In the genomic region with DNA sequence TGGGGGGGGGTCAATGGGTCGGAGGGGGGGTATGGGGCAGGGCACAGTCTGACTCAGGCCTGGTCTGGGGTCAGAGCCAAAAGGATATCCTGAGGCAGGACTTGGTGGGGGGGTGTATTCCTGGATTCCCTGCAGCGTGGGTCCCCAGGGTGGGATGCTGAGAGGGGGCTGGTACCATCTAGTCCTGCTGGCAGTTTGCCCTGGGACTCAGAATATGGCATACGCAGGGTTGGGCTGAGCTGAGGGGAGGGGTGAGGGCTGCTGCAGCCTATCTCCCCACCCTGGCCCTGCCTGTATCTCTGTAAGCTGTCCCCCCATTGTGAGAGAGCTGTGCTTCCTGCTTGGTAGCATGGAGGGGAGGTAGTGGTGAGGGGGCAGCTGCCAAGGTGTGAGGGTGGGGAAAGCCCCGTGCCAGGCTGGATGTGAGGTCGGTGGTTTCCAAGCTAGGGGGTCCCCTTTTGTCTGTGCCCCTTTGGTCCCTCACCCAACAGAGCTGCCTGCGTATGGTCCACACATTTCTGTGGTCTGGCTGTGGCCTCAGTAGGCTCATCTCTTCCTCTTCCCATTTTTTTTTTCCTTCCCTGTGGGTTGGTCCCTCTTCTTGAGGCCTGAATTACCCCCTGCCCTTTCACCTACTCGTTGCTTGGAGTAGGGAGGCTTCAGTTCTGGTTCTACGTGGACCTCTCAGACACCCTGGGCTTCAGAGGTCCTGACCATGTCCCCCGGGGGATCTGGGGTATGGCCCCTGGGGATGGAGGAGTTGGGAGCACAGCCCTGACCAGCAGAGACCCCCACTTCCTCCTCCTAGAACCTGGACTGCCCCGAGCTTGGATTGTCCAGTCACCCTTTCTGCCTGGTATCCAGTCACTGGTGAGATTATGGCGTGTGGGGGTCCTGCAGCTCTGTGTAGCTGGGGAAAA, we compare ENCODE assay signal across 8 cellular contexts. TPM values are rescaled to one million over a fixed set of nuclear protein-coding genes. Genes with fewer than 3 reads are reported as not detected.
DNase-seq lines count a peak whose midpoint lies in the region; ATAC-seq, FAIRE-seq and TF ChIP-seq lines count a peak whose summit lies in the region.

No MANE protein-coding gene starts in this region.

- ATAC-seq in HG02588 (IDR thresholded peaks at IDR 0.05; ENCODE audit: unreplicated experiment) (no peak), HG03439 (IDR thresholded peaks at IDR 0.05; ENCODE audit: unreplicated experiment) (no peak), HG02759 (IDR thresholded peaks at IDR 0.05; ENCODE audit: unreplicated experiment) (no peak)

- CTCF ChIA-PET in H1 (lab: Charles Lee; ENCODE audit: partially characterized antibody): interaction anchor here (0.6 to 39.2 kb wide), 4 partner anchors 8 to 718 kb away, joined by 3 to 1198 read pairs (median 6); a partner anchor contains a TSS

- no peak overlapping the region; the same call in 1 of the 2 replicates for H4K8ac ChIP-seq in H1 (ENCODE audit: extremely low read depth, insufficient read depth, low read length)

- 0 out of 2 replicates have a peak overlapping the region, but pooled peaks have one; percentile 65 for H2AK5ac ChIP-seq in H1 (ENCODE audit: low read depth, low read length)

- H4K91ac ChIP-seq in H1 (replicated peaks; ENCODE audit: insufficient read length, low read length): no peak overlapping the region

- H3K27ac ChIP-seq in H1 (ENCODE audit: low read depth, low read length) (no peak overlapping the region; the same call in 1 of the 2 replicates), sigmoid colon (peak overlapping the region; percentile 93 to 98 (median 96))

- H3K56ac ChIP-seq in H1 (replicated peaks; ENCODE audit: insufficient read length, low read depth, low read length): no peak overlapping the region

- H2BK15ac ChIP-seq in H1 (ENCODE audit: low read length): no peak overlapping the region

- H3K4me3 ChIP-seq in H7 (ENCODE audit: insufficient read depth, low read depth, low read length) (no peak overlapping the region), H1 (ENCODE audit: extremely low read depth in 1 of 4, insufficient read depth in 2 of 4, low read depth in 3 of 4, low read length in 4 of 4) (no peak overlapping the region), sigmoid colon (no peak overlapping the region)

- H3K9ac ChIP-seq in H1 (replicated peaks in 1 of 4; ENCODE audit: extremely low read depth in 1 of 4, low read depth in 3 of 4, low read length in 3 of 4): no peak overlapping the region

- H3K23me2 ChIP-seq in H1 (ENCODE audit: low read depth, low read length): peaks cover under 1% of the 10 kb centered on the region; the same call in 1 of the 2 replicates

- TF ChIP-seq EP300 in H1 (IDR thresholded peaks at IDR 0.05; ENCODE audit: borderline replicate concordance in 1 of 2, low read depth in 2 of 2, low read length in 2 of 2) (no peak), sigmoid colon (IDR thresholded peaks at IDR 0.05) (no peak)

- POLR2A ChIA-PET in H1 (lab: Charles Lee; ENCODE audit: partially characterized antibody): interaction anchor here (0.7 to 3.3 kb wide), 3 partner anchors 14 to 31 kb away, joined by 3 to 10 read pairs (median 5); a partner anchor contains a TSS

- no peak overlapping the region for H3K4ac ChIP-seq in H1 (replicated peaks; ENCODE audit: insufficient read length, low read depth, low read length)

- H3K9me3 ChIP-seq in H1 (ENCODE audit: insufficient read depth in 2 of 2, low read depth in 1 of 2, low read length in 1 of 2): no peaks in the 10 kb centered on the region
- H3K9me3 ChIP-seq in sigmoid colon: no peaks in the 10 kb centered on the region

- intact Hi-C loops in sigmoid colon (cut with DNase I): no loop called here

- no peak overlapping the region; the same call in 1 of the 2 replicates for H3K18ac ChIP-seq in H1 (ENCODE audit: extremely low read depth, low read length)

- no peak overlapping the region for H4K5ac ChIP-seq in H1 (ENCODE audit: insufficient read length, low read depth, low read length)

- no peak overlapping the region for H3K4me2 ChIP-seq in H1 (ENCODE audit: insufficient read depth in 1 of 2, low read depth in 2 of 2, low read length in 2 of 2)

- DNase-seq in H7 (peak; percentile 50), H1 (ENCODE audit: low read depth in 1 of 2, low spot score in 2 of 2) (no peak), sigmoid colon (peak; percentile 83), GM19238 (ENCODE audit: insufficient read length, low spot score) (no peak)
- DNase-seq in activated CD4-positive, alpha-beta T cell treated with anti-CD3 and anti-CD28 coated beads, Interleukin-2, amount 50 U/mL, for 1 hour: peak; percentile 70

- no peak for TF ChIP-seq POLR2A in H1 (IDR thresholded peaks at IDR 0.05; ENCODE audit: control extremely low read depth in 1 of 2, low read depth in 2 of 2, low read length in 2 of 2)
- TF ChIP-seq POLR2A in sigmoid colon (IDR thresholded peaks at IDR 0.05): no peak

- no peak for FAIRE-seq in H1 (lab: Jason Lieb, UNC)

- WGBS in H1 (ENCODE audit: extremely low coverage in 1 of 2, insufficient coverage in 1 of 2, insufficient read length in 1 of 2, insufficient replicate concordance in 2 of 2, low coverage in 1 of 2, low lambda C conversion rate in 2 of 2, missing lambda C conversion rate in 1 of 2), 2 experiments: 86% methylated on average over 10 of the region's 11 CpGs; no CpG with 5 or more reads in 1 of the 2 experiments
- WGBS in sigmoid colon, 2 donors: 38 to 50% methylated on average over 11 of the region's 11 CpGs

- no peak overlapping the region for H2BK12ac ChIP-seq in H1 (ENCODE audit: low read depth, low read length)

- no peak overlapping the region for H3K23ac ChIP-seq in H1 (ENCODE audit: insufficient read length)

- H2BK20ac ChIP-seq in H1 (ENCODE audit: low read length): no peak overlapping the region

- no peaks in the 10 kb centered on the region for H3K36me3 ChIP-seq in H7 (replicated peaks; ENCODE audit: control insufficient read depth, insufficient read depth, low read length)
- H3K36me3 ChIP-seq in H1 (ENCODE audit: control insufficient read depth in 2 of 4, insufficient read depth in 4 of 4, low read length in 3 of 4): no peaks in the 10 kb centered on the region
- H3K36me3 ChIP-seq in sigmoid colon: no peaks in the 10 kb centered on the region

- no peak overlapping the region for H3K14ac ChIP-seq in H1 (ENCODE audit: insufficient read length)

- H3K27me3 ChIP-seq in H7 (ENCODE audit: control insufficient read depth, insufficient read depth, low read length): peaks cover 3% of the 10 kb centered on the region
- H3K27me3 ChIP-seq in H1 (replicated peaks in 1 of 4; ENCODE audit: control insufficient read depth in 3 of 4, extremely low read depth in 1 of 4, insufficient read depth in 3 of 4, low read length in 3 of 4): peaks cover 0 to 8% (median 2%) of the 10 kb centered on the region in 4 experiments; a peak in 5 of 7 replicates
- H3K27me3 ChIP-seq in sigmoid colon: no peaks in the 10 kb centered on the region

- peaks cover 17% of the 10 kb centered on the region for H3K79me1 ChIP-seq in H1 (ENCODE audit: low read depth, low read length)

- peaks cover 0 to 24% of the 10 kb centered on the region in 2 experiments; a peak in 2 of 4 replicates for H3K79me2 ChIP-seq in H1 (ENCODE audit: control insufficient read depth in 1 of 2, insufficient read depth in 2 of 2, low read length in 2 of 2)

- no peak for TF ChIP-seq RAD21 in H1 (IDR thresholded peaks at IDR 0.05 in 1 of 2, conservative IDR thresholded peaks at IDR 0.05 in 1 of 2; ENCODE audit: low read depth in 2 of 2, low read length in 2 of 2)

- H4K20me1 ChIP-seq in H1 (replicated peaks in 1 of 2; ENCODE audit: control insufficient read depth in 1 of 2, insufficient read depth in 2 of 2, low read length in 2 of 2): peaks cover 19 to 34% of the 10 kb centered on the region in 2 experiments

- TF ChIP-seq CTCF in H1 (IDR thresholded peaks at IDR 0.05; ENCODE audit: control extremely low read depth in 1 of 3, insufficient read depth in 1 of 3, low read depth in 1 of 3, low read length in 3 of 3) (no peak), sigmoid colon (IDR thresholded peaks at IDR 0.05) (no peak)

- no peak overlapping the region for H2BK5ac ChIP-seq in H1 (ENCODE audit: low read depth, low read length)

- no peak overlapping the region for H2BK120ac ChIP-seq in H1 (replicated peaks; ENCODE audit: low read depth, low read length)

- H3K4me1 ChIP-seq in H1 (replicated peaks in 1 of 4; ENCODE audit: control insufficient read depth in 3 of 4, insufficient read depth in 4 of 4, low read length in 3 of 4) (peaks cover 0 to 19% (median 12%) of the 10 kb centered on the region in 4 experiments; a peak in 6 of 7 replicates), sigmoid colon (peaks cover 0 to 100% (median 100%) of the 10 kb centered on the region in 4 donors)

- no peak overlapping the region for H2AFZ ChIP-seq in H1 (ENCODE audit: low read length)

RNA-seq across cellular contexts. Expression of a gene that starts 15.0 kb away (rescaled TPM):
- total RNA-seq in H7 (2014; rRNA removed; shearing (Covaris generic)): 19.3 and 22.1 TPM in 2 replicates
- 13.4 and 16.5 TPM in 2 replicates for total RNA-seq in H1 (2021; fragmentation: NEBNext Ultra II Directional; extraction: Animal tissue kit (Norgen Biotek cat#: 25700))
- 4.4 and 7.8 TPM in 2 replicates for polyA plus RNA-seq in H1 (2011; rRNA removed)
- polyA plus RNA-seq in H1 (2011; cell fraction: cytosol; rRNA removed): 2.5 TPM
- polyA plus RNA-seq in H1 (2011; cell fraction: nucleus; rRNA removed): 6.9 TPM
- 12.6 to 17.5 TPM (median 16.0 TPM) in 4 replicates for polyA plus RNA-seq in H1 (2012, experiment 1 of 2)
- 13.9 TPM for polyA plus RNA-seq in H1 (2012, experiment 2 of 2)
- polyA plus RNA-seq in H1 (2013, experiment 1 of 2): 11.2 TPM
- 11.1 TPM for polyA plus RNA-seq in H1 (2013, experiment 2 of 2)
- 2.9 and 6.4 TPM in 2 replicates for polyA minus RNA-seq in H1 (2011; rRNA and poly(A)+ RNA removed)
- 8.4 TPM for polyA minus RNA-seq in H1 (2011; cell fraction: cytosol; rRNA and poly(A)+ RNA removed)
- polyA minus RNA-seq in H1 (2011; cell fraction: nucleus; rRNA and poly(A)+ RNA removed): 6.2 TPM
- total RNA-seq in sigmoid colon: 10 to 100 TPM; 15.8 to 27.3 (median 20.5) TPM
- 10 to 100 TPM; 26.4 to 29.6 (median 27.8) TPM for polyA plus RNA-seq in sigmoid colon

RNA-seq across cellular contexts. Expression of a gene that starts 36.3 kb away (rescaled TPM):
- total RNA-seq in H7 (2014; rRNA removed; shearing (Covaris generic)): 80.8 and 83.6 TPM in 2 replicates
- total RNA-seq in H1 (2021; fragmentation: NEBNext Ultra II Directional; extraction: Animal tissue kit (Norgen Biotek cat#: 25700)): 139 and 140 TPM in 2 replicates
- polyA plus RNA-seq in H1 (2011; rRNA removed) (38.0 and 50.5 TPM in 2 replicates), sigmoid colon (10 to 100 TPM in 1 of 3 donors, 1 to 10 TPM in 2; 2.4 to 10.9 (median 8.6) TPM)
- polyA plus RNA-seq in H1 (2011; cell fraction: cytosol; rRNA removed): 62.0 TPM
- polyA plus RNA-seq in H1 (2011; cell fraction: nucleus; rRNA removed): 32.6 TPM
- polyA plus RNA-seq in H1 (2012, experiment 1 of 2): 66.3 to 99.0 TPM (median 74.5 TPM) in 4 replicates
- polyA plus RNA-seq in H1 (2012, experiment 2 of 2): 10.6 TPM
- 87.2 TPM for polyA plus RNA-seq in H1 (2013, experiment 1 of 2)
- 90.5 TPM for polyA plus RNA-seq in H1 (2013, experiment 2 of 2)
- polyA minus RNA-seq in H1 (2011; rRNA and poly(A)+ RNA removed): 51.3 and 81.1 TPM in 2 replicates
- 38.5 TPM for polyA minus RNA-seq in H1 (2011; cell fraction: cytosol; rRNA and poly(A)+ RNA removed)
- 58.3 TPM for polyA minus RNA-seq in H1 (2011; cell fraction: nucleus; rRNA and poly(A)+ RNA removed)
- 1 to 10 TPM in 1 of 4 donors, under 1 TPM in 2, not detected in 1; 0.33 to 1.5 (median 0.83) TPM for total RNA-seq in sigmoid colon

RNA-seq across cellular contexts. Expression of a gene that starts 40.5 kb away (rescaled TPM):
- total RNA-seq in H7 (2014; rRNA removed; shearing (Covaris generic)): 0.38 and 1.2 TPM in 2 replicates
- 1.4 and 1.9 TPM in 2 replicates for total RNA-seq in H1 (2021; fragmentation: NEBNext Ultra II Directional; extraction: Animal tissue kit (Norgen Biotek cat#: 25700))
- 0.53 and 0.58 TPM in 2 replicates for polyA plus RNA-seq in H1 (2011; rRNA removed)
- polyA plus RNA-seq in H1 (2011; cell fraction: cytosol; rRNA removed): 0.66 TPM
- 0.90 TPM for polyA plus RNA-seq in H1 (2011; cell fraction: nucleus; rRNA removed)
- polyA plus RNA-seq in H1 (2012, experiment 1 of 2): 0.25 TPM in 1 of 4 replicates, not detected in the others
- polyA plus RNA-seq in H1 (2012, experiment 2 of 2): not detected
- 0.43 TPM for polyA plus RNA-seq in H1 (2013, experiment 1 of 2)
- polyA plus RNA-seq in H1 (2013, experiment 2 of 2): 0.29 TPM
- polyA minus RNA-seq in H1 (2011; rRNA and poly(A)+ RNA removed): not detected in 2 replicates
- polyA minus RNA-seq in H1 (2011; cell fraction: cytosol; rRNA and poly(A)+ RNA removed): 3.2 TPM
- polyA minus RNA-seq in H1 (2011; cell fraction: nucleus; rRNA and poly(A)+ RNA removed): 1.3 TPM
- 1 to 10 TPM in 1 of 4 donors, under 1 TPM in 1, not detected in 2; 0.49 to 2.1 TPM for total RNA-seq in sigmoid colon
- polyA plus RNA-seq in sigmoid colon: under 1 TPM in 1 of 3 donors, not detected in 2; 0.64 TPM

Comparison
In these comparisons a context has a peak if more than half of its experiments do, and no peak if none do; other contexts are left out.
1. DNase-seq: peak in H7 (single experiment), activated CD4-positive, alpha-beta T cell treated with anti-CD3 and anti-CD28 coated beads, Interleukin-2, amount 50 U/mL, for 1 hour (single experiment) and sigmoid colon (single experiment); none in H1 (0 of 2) and GM19238 (single experiment).
2. RNA of a gene that starts 36.3 kb away (total RNA-seq): 139 to 140 TPM in H1 and 80.8 to 83.6 TPM in H7; 0.33 to 1.5 TPM in sigmoid colon; every median in the first group is over 10 times any median in the second.